In the genomic region with DNA sequence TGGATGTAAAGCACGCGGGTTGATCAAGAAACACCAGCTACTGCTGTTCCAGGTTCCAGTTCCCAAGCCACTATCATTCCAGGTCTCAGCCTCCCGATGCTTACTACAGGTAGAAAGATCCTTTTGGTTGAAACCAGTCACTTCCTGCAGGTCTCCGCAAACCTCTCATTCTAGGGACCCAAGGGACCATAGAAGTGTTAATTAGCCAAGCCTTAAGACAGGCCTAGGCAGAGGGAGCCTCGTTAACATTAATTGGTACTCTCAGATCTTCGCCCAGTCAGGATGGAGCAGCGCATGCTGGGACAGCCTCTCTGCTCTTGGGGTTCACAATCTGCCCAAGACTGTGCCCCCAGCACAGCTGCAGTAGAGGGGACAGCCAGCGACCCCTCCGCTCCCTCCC, we compare ENCODE assay signal across 1 cellular context.
TF ChIP-seq lines count a peak whose summit lies in the region.

No MANE protein-coding gene starts in this region.

TF ChIP-seq in IMR-90, 13 proteins besides CTCF, POLR2A, EP300 and RAD21 (continued from another document):
- TF ChIP-seq MXI1 (IDR thresholded peaks at IDR 0.05; ENCODE audit: borderline replicate concordance, low read depth, low read length) (no peak), FOS (IDR thresholded peaks at IDR 0.05; ENCODE audit: low read depth, low read length) (no peak), RCOR1 (IDR thresholded peaks at IDR 0.05; ENCODE audit: insufficient replicate concordance, low read length) (no peak), RFX5 (IDR thresholded peaks at IDR 0.05; ENCODE audit: low read depth, low read length) (no peak), SMC3 (IDR thresholded peaks at IDR 0.05; ENCODE audit: low read depth, low read length) (no peak), CEBPB (IDR thresholded peaks at IDR 0.05; ENCODE audit: low read depth, low read length) (no peak), MAZ (IDR thresholded peaks at IDR 0.05; ENCODE audit: borderline replicate concordance, low read depth, low read length) (no peak), CHD1 (IDR thresholded peaks at IDR 0.05; ENCODE audit: low read depth, low read length) (no peak), MAFK (IDR thresholded peaks at IDR 0.05; ENCODE audit: low read depth, low read length) (no peak), NFE2L2 (IDR thresholded peaks at IDR 0.05; ENCODE audit: low read depth, low read length) (no peak)
- TF ChIP-seq, protein P1, sequence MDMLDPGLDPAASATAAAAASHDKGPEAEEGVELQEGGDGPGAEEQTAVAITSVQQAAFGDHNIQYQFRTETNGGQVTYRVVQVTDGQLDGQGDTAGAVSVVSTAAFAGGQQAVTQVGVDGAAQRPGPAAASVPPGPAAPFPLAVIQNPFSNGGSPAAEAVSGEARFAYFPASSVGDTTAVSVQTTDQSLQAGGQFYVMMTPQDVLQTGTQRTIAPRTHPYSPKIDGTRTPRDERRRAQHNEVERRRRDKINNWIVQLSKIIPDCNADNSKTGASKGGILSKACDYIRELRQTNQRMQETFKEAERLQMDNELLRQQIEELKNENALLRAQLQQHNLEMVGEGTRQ (IDR thresholded peaks at IDR 0.05; ENCODE audit: low read depth, low read length), result no peak
- TF ChIP-seq, protein P2, sequence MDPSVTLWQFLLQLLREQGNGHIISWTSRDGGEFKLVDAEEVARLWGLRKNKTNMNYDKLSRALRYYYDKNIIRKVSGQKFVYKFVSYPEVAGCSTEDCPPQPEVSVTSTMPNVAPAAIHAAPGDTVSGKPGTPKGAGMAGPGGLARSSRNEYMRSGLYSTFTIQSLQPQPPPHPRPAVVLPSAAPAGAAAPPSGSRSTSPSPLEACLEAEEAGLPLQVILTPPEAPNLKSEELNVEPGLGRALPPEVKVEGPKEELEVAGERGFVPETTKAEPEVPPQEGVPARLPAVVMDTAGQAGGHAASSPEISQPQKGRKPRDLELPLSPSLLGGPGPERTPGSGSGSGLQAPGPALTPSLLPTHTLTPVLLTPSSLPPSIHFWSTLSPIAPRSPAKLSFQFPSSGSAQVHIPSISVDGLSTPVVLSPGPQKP (IDR thresholded peaks at IDR 0.05; ENCODE audit: borderline replicate concordance, low read depth, low read length), result no peak
TF ChIP-seq in IMR-90: peak in this region for 0.
